ENCODE assay signal across 16 cellular contexts in genomic region chr6:158047563-158048323, GRCh38.
DNase-seq lines count a peak whose midpoint lies in the region; ATAC-seq, FAIRE-seq and TF ChIP-seq lines count a peak whose summit lies in the region.
"Had no signal": no experiment of that assay in that cellular context is flagged by ENCODE, and none has a peak within 500 bp of the region (broad histone marks: within the 10 kb centered on the region; RNA-seq: fewer than 3 reads in every experiment).

No MANE protein-coding gene starts in this region.

- H3K4me1 ChIP-seq in Panc1 (ENCODE audit: control insufficient read depth, insufficient read depth, low read length) (peaks cover 79% of the 10 kb centered on the region), kidney (ENCODE audit: control insufficient read depth in 1 of 2, insufficient read depth in 1 of 2, low read depth in 1 of 2, low read length in 2 of 2) (peaks cover 0 to under 1% of the 10 kb centered on the region in 2 donors)

- POLR2A ChIA-PET in Panc1 (lab: Charles Lee): no interaction called here

- no peak overlapping the region for H3K4me3 ChIP-seq in Panc1 (ENCODE audit: low read depth in 2 of 2, low read length in 2 of 2)
- H3K4me3 ChIP-seq in kidney (ENCODE audit: low read length in 2 of 2): no peak overlapping the region
- H3K4me3 ChIP-seq: ascending aorta, coronary artery, GM12878, Peyer's patch had no signal

- intact Hi-C loops in Panc1 (cut with micrococcal nuclease; ENCODE audit: unreplicated experiment): no loop called here
- intact Hi-C loops in kidney (cut with DNase I): no loop called here

- peaks cover 0 to 9% of the 10 kb centered on the region in 2 donors for H3K4me1 Mint-ChIP-seq in stimulated activated naive B cell treated with anti-CD40 and anti-IgM and Interleukin-4, amounts not matched to agents 10 μg/mL and 1 μg/mL and 100 μg/mL, for 72 hours

- peak; percentile 2; the same call in 1 of the 2 replicates for ATAC-seq in Panc1
- ATAC-seq in stimulated activated naive B cell treated with anti-CD40 and anti-IgM and Interleukin-4, amounts not matched to agents 10 μg/mL and 1 μg/mL and 100 μg/mL, for 72 hours (replicated peaks): no peak
- ATAC-seq in GM18517 (IDR thresholded peaks at IDR 0.05; ENCODE audit: unreplicated experiment): no peak
- ATAC-seq in GM19324 (IDR thresholded peaks at IDR 0.05; ENCODE audit: low FRiP score, unreplicated experiment): no peak
- ATAC-seq: GM12878 had no signal

- no peak overlapping the region for H3K9ac ChIP-seq in kidney (ENCODE audit: low read length in 2 of 2)

- DNase-seq in activated effector memory CD4-positive, alpha-beta T cell treated with anti-CD3 and anti-CD28 coated beads, Interleukin-2, amount 50 U/mL, for 16 hours: peak; percentile 30
- DNase-seq in activated effector memory CD4-positive, alpha-beta T cell treated with Interleukin-2 at 50 U/mL for 16 hours: no peak
- DNase-seq in Panc1 (ENCODE audit: low read depth, low spot score) (no peak), kidney (peak; percentile 26)
- no peak for DNase-seq in stimulated activated naive B cell treated with anti-CD40 and anti-IgM and Interleukin-4, amounts not matched to agents 10 μg/mL and 1 μg/mL and 100 μg/mL, for 72 hours
- DNase-seq in activated CD8-positive, alpha-beta memory T cell treated with anti-CD3 and anti-CD28 coated beads, Interleukin-2, amount 50 U/mL, for 48 hours: no peak
- DNase-seq: Calu3, glutamatergic neuron, NCI-H2107, WERI-Rb-1 had no signal

- CTCF ChIA-PET in Panc1 (lab: Charles Lee): no interaction called here

- no TSS peak for BruUV-seq in Panc1 (replicated peaks; lab: Mats Ljungman, UMichigan)

- H3K27me3 ChIP-seq in Panc1 (ENCODE audit: control insufficient read depth, insufficient read depth, low read length): no peaks in the 10 kb centered on the region
- H3K27me3 ChIP-seq: ascending aorta, Peyer's patch had no signal

- in situ Hi-C loops in Panc1 (cut with HindIII; ENCODE audit: low pct_unique_long_range_greater_than_20kb, low sequenced_read_pairs): no loop called here

- no peak for TF ChIP-seq CTCF in Panc1 (IDR thresholded peaks at IDR 0.05)
- no peak for TF ChIP-seq CTCF in kidney (IDR thresholded peaks at IDR 0.05; ENCODE audit: borderline replicate concordance, extremely low read depth, insufficient read depth)

- H3K27ac ChIP-seq in Panc1 (ENCODE audit: low read length): peak overlapping the region; percentile 86
- no peak overlapping the region for H3K27ac ChIP-seq in kidney (ENCODE audit: low read depth in 2 of 2, low read length in 2 of 2)
- H3K27ac ChIP-seq: Peyer's patch had no signal

- H3K4me3 Mint-ChIP-seq in stimulated activated naive B cell treated with anti-CD40 and anti-IgM and Interleukin-4, amounts not matched to agents 10 μg/mL and 1 μg/mL and 100 μg/mL, for 72 hours: no peak overlapping the region

- no peaks in the 10 kb centered on the region for H3K9me3 Mint-ChIP-seq in stimulated activated naive B cell treated with anti-CD40 and anti-IgM and Interleukin-4, amounts not matched to agents 10 μg/mL and 1 μg/mL and 100 μg/mL, for 72 hours

- H3K27ac Mint-ChIP-seq in stimulated activated naive B cell treated with anti-CD40 and anti-IgM and Interleukin-4, amounts not matched to agents 10 μg/mL and 1 μg/mL and 100 μg/mL, for 72 hours: peak overlapping the region; percentile 69

- H3K36me3 ChIP-seq in Panc1 (ENCODE audit: control insufficient read depth, insufficient read depth, low read length): no peaks in the 10 kb centered on the region
- no peaks in the 10 kb centered on the region for H3K36me3 ChIP-seq in kidney (ENCODE audit: control insufficient read depth in 1 of 2, insufficient read depth in 2 of 2, low read length in 2 of 2)
- H3K36me3 ChIP-seq: Peyer's patch had no signal

- no peaks in the 10 kb centered on the region for H3K27me3 Mint-ChIP-seq in stimulated activated naive B cell treated with anti-CD40 and anti-IgM and Interleukin-4, amounts not matched to agents 10 μg/mL and 1 μg/mL and 100 μg/mL, for 72 hours

- peaks cover 54 to 74% of the 10 kb centered on the region in 2 donors for H3K36me3 Mint-ChIP-seq in stimulated activated naive B cell treated with anti-CD40 and anti-IgM and Interleukin-4, amounts not matched to agents 10 μg/mL and 1 μg/mL and 100 μg/mL, for 72 hours

- no peaks in the 10 kb centered on the region for H3K9me3 ChIP-seq in Panc1 (ENCODE audit: control insufficient read depth, insufficient read depth, low read depth, low read length)
- H3K9me3 ChIP-seq in kidney (ENCODE audit: control insufficient read depth in 1 of 2, low read length in 2 of 2): no peaks in the 10 kb centered on the region
- H3K9me3 ChIP-seq: ascending aorta, Peyer's patch had no signal

- no peak for FAIRE-seq in kidney (lab: Jason Lieb, UNC)
- FAIRE-seq: GM12878 had no signal

Comparison
In these comparisons a context has a peak if more than half of its experiments do, and no peak if none do; other contexts are left out.
1. DNase-seq: peak in activated effector memory CD4-positive, alpha-beta T cell treated with anti-CD3 and anti-CD28 coated beads, Interleukin-2, amount 50 U/mL, for 16 hours (single experiment) and kidney (single experiment); none in activated effector memory CD4-positive, alpha-beta T cell treated with Interleukin-2 at 50 U/mL for 16 hours (single experiment), Panc1 (single experiment), stimulated activated naive B cell treated with anti-CD40 and anti-IgM and Interleukin-4, amounts not matched to agents 10 μg/mL and 1 μg/mL and 100 μg/mL, for 72 hours (single experiment) and activated CD8-positive, alpha-beta memory T cell treated with anti-CD3 and anti-CD28 coated beads, Interleukin-2, amount 50 U/mL, for 48 hours (single experiment).